Comparison of ENCODE assay signal across 11 cellular contexts in genomic region chr14:77660754-77661153, GRCh38. TPM values are rescaled to one million over a fixed set of nuclear protein-coding genes. Genes with fewer than 3 reads are reported as not detected.
DNase-seq lines count a peak whose midpoint lies in the region; ATAC-seq and TF ChIP-seq lines count a peak whose summit lies in the region.
"Had no signal": no experiment of that assay in that cellular context is flagged by ENCODE, and none has a peak within 500 bp of the region (broad histone marks: within the 10 kb centered on the region; RNA-seq: fewer than 3 reads in every experiment).

No MANE protein-coding gene starts in this region.

- in situ Hi-C loops in astrocyte of the cerebellum (cut with HindIII; ENCODE audit: low sequenced_read_pairs), result no loop called here

- peak overlapping the region; percentile 4 for H3K4me3 ChIP-seq in astrocyte of the cerebellum (ENCODE audit: low read depth, low read length)
- H3K4me3 ChIP-seq in lower lobe of right lung, result no peak overlapping the region

- peak; percentile 99 for DNase-seq in DMS79 (lab: John Stamatoyannopoulos, UW)
- DNase-seq in NCI-H2081 (lab: John Stamatoyannopoulos, UW), result peak; percentile 79 to 90
- no peak for DNase-seq in astrocyte of the cerebellum (ENCODE audit: low read depth)
- DNase-seq in nucleus accumbens (lab: John Stamatoyannopoulos, UW), result peak in 36 of 56 donors; percentile 10 to 78 (median 42)
- no peak for DNase-seq in lower lobe of right lung
- DNase-seq in epidermal melanocyte (ENCODE audit: insufficient read length, low spot score), result no peak
- no peak for DNase-seq in activated CD4-positive, alpha-beta T cell treated with anti-CD3 and anti-CD28 coated beads, Interleukin-2, amount 50 U/mL, for 4 hours
- no peak for DNase-seq in stimulated activated CD4-positive, alpha-beta T cell treated with anti-CD3 and anti-CD28 coated beads, Interleukin-1b, Interleukin-23, amount 100 ng/mL, for 48 hours
- DNase-seq: activated effector memory CD4-positive, alpha-beta T cell treated with anti-CD3 and anti-CD28 coated beads, Interleukin-2, amount 50 U/mL, for 16 hours; naive thymus-derived CD4-positive, alpha-beta T cell had no signal

- no peaks in the 10 kb centered on the region for H3K36me3 ChIP-seq in lower lobe of right lung

- H3K9me3 ChIP-seq in lower lobe of right lung, result no peaks in the 10 kb centered on the region

- TF ChIP-seq CTCF in astrocyte of the cerebellum (IDR thresholded peaks at IDR 0.05; ENCODE audit: low read depth, low read length, missing control alignments), result no peak
- no peak for TF ChIP-seq CTCF in lower lobe of right lung (IDR thresholded peaks at IDR 0.05)

- no peak for ATAC-seq in lower lobe of right lung

- intact Hi-C loops in lower lobe of right lung (cut with DNase I), result no loop called here

- H3K4me1 ChIP-seq in lower lobe of right lung, result no peaks in the 10 kb centered on the region

- H3K27me3 ChIP-seq in lower lobe of right lung (ENCODE audit: low read depth), result no peaks in the 10 kb centered on the region

- H3K27ac ChIP-seq in lower lobe of right lung, result no peak overlapping the region
- H3K27ac ChIP-seq: C4-2B had no signal

RNA-seq across cellular contexts. Expression of gene SPTLC2, which starts 44.3 kb away (rescaled TPM):
- total RNA-seq in lower lobe of right lung, result 46.1 TPM

RNA-seq across cellular contexts. Expression of gene ALKBH1, which starts 47.1 kb away (rescaled TPM):
- total RNA-seq in lower lobe of right lung, result 12.5 TPM

RNA-seq across cellular contexts. Expression of gene SLIRP, which starts 47.1 kb away (rescaled TPM):
- 58.0 TPM for total RNA-seq in lower lobe of right lung

Comparison
In these comparisons a context has a peak if more than half of its experiments do, and no peak if none do; other contexts are left out.
1. DNase-seq: peak in DMS79 (single experiment), NCI-H2081 (2 of 2) and nucleus accumbens (36 of 56); none in astrocyte of the cerebellum (single experiment), lower lobe of right lung (single experiment), epidermal melanocyte (single experiment), activated CD4-positive, alpha-beta T cell treated with anti-CD3 and anti-CD28 coated beads, Interleukin-2, amount 50 U/mL, for 4 hours (0 of 2) and stimulated activated CD4-positive, alpha-beta T cell treated with anti-CD3 and anti-CD28 coated beads, Interleukin-1b, Interleukin-23, amount 100 ng/mL, for 48 hours (single experiment).